In genomic region chr10:7283246-7283645, GRCh38 we compare ENCODE assay signal across 20 cellular contexts.
DNase-seq lines count a peak whose midpoint lies in the region; ATAC-seq, FAIRE-seq and TF ChIP-seq lines count a peak whose summit lies in the region.
"Had no signal": no experiment of that assay in that cellular context is flagged by ENCODE, and none has a peak within 500 bp of the region (broad histone marks: within the 10 kb centered on the region; RNA-seq: fewer than 3 reads in every experiment).

No MANE protein-coding gene starts in this region.

- no peaks in the 10 kb centered on the region for H3K9me3 Mint-ChIP-seq in T-helper 2 cell treated with Interferon-gamma antibody and Interleukin-4, amounts not matched to agents 5 μg/mL and 100 μg/mL, for 36 hours
- no peaks in the 10 kb centered on the region for H3K9me3 Mint-ChIP-seq in activated CD8-positive, alpha-beta T cell treated with anti-CD3 and anti-CD28 coated beads for 36 hours
- H3K9me3 Mint-ChIP-seq: CD4-positive, alpha-beta T cell; CD8-positive, alpha-beta T cell had no signal

- H2AFZ ChIP-seq in IMR-90 (replicated peaks; ENCODE audit: low read length, poor library complexity) = no peak overlapping the region

- H3K4me3 ChIP-seq in IMR-90 (ENCODE audit: insufficient read depth, low read depth, low read length) = no peak overlapping the region
- H3K4me3 ChIP-seq: BLaER1 treated with 17β-estradiol and CSF1 and Interleukin-3, amounts not matched to agents 10 nM and 100 nM; GM12878 had no signal

- H3K27me3 ChIP-seq in IMR-90 (ENCODE audit: control insufficient read depth, insufficient read depth, low read length) = no peaks in the 10 kb centered on the region
- H3K27me3 ChIP-seq: BLaER1 treated with 17β-estradiol and CSF1 and Interleukin-3, amounts not matched to agents 10 nM and 100 nM had no signal

- H2BK15ac ChIP-seq in IMR-90 (ENCODE audit: low read depth, low read length) = no peak overlapping the region

- H3K36me3 Mint-ChIP-seq in T-helper 2 cell treated with Interferon-gamma antibody and Interleukin-4, amounts not matched to agents 5 μg/mL and 100 μg/mL, for 36 hours (ENCODE audit: low read depth) = peaks cover 24% of the 10 kb centered on the region
- peaks cover 18% of the 10 kb centered on the region for H3K36me3 Mint-ChIP-seq in activated CD8-positive, alpha-beta T cell treated with anti-CD3 and anti-CD28 coated beads for 36 hours (ENCODE audit: low read depth)

- TF ChIP-seq POLR2A in GM12891 (IDR thresholded peaks at IDR 0.05; ENCODE audit: low read depth, low read length) = no peak
- TF ChIP-seq POLR2A in IMR-90 (IDR thresholded peaks at IDR 0.05; ENCODE audit: low read depth, low read length) = no peak

- no peak overlapping the region for H2BK120ac ChIP-seq in IMR-90 (ENCODE audit: low read depth, low read length)

- dilution Hi-C loops in IMR-90 (cut with HindIII; ENCODE audit: low sequenced_read_pairs, unreplicated experiment) = no loop called here

- no peak overlapping the region for H3K27ac ChIP-seq in IMR-90 (ENCODE audit: insufficient read depth, low read length)
- H3K27ac ChIP-seq: C4-2B had no signal

- no peak for TF ChIP-seq RAD21 in IMR-90 (IDR thresholded peaks at IDR 0.05; ENCODE audit: low read length)

- no peak overlapping the region for H3K4ac ChIP-seq in IMR-90 (ENCODE audit: low read depth, low read length)

- DNase-seq in GM12891 (ENCODE audit: insufficient read length, low spot score) (no peak), IMR-90 (no peak), anterior cingulate cortex (lab: John Stamatoyannopoulos, UW) (no peak)
- no peak for DNase-seq in T-helper 2 cell treated with Interferon-gamma antibody and Interleukin-4, amounts not matched to agents 5 μg/mL and 100 μg/mL, for 36 hours (ENCODE audit: low spot score)
- no peak for DNase-seq in activated CD8-positive, alpha-beta T cell treated with anti-CD3 and anti-CD28 coated beads for 36 hours
- DNase-seq: 8988T; AML-193; Caco-2; Calu3; CD4-positive, alpha-beta T cell; CD8-positive, alpha-beta T cell; DMS79 treated with DMSO at 0.1 percent for 48 hours had no signal

- intact Hi-C loops in IMR-90 (cut with micrococcal nuclease) = no loop called here
- intact Hi-C loops in activated CD8-positive, alpha-beta T cell treated with anti-CD3 and anti-CD28 coated beads for 36 hours (cut with micrococcal nuclease) = no loop called here

- no peaks in the 10 kb centered on the region for H4K20me1 ChIP-seq in IMR-90 (ENCODE audit: insufficient read depth, low read length)

- no peak overlapping the region for H3K23ac ChIP-seq in IMR-90 (ENCODE audit: low read depth, low read length)

- H3K27ac Mint-ChIP-seq in T-helper 2 cell treated with Interferon-gamma antibody and Interleukin-4, amounts not matched to agents 5 μg/mL and 100 μg/mL, for 36 hours = no peak overlapping the region
- H3K27ac Mint-ChIP-seq in activated CD8-positive, alpha-beta T cell treated with anti-CD3 and anti-CD28 coated beads for 36 hours = no peak overlapping the region
- H3K27ac Mint-ChIP-seq: B cell; CD4-positive, alpha-beta T cell; CD8-positive, alpha-beta T cell had no signal

- peaks cover 10% of the 10 kb centered on the region for H3K4me1 Mint-ChIP-seq in T-helper 2 cell treated with Interferon-gamma antibody and Interleukin-4, amounts not matched to agents 5 μg/mL and 100 μg/mL, for 36 hours (ENCODE audit: low read depth)
- H3K4me1 Mint-ChIP-seq in activated CD8-positive, alpha-beta T cell treated with anti-CD3 and anti-CD28 coated beads for 36 hours (ENCODE audit: low read depth) = peaks cover 24% of the 10 kb centered on the region

- BruUV-seq in IMR-90 (replicated peaks; lab: Mats Ljungman, UMichigan) = no TSS peak

- H2BK20ac ChIP-seq in IMR-90 (ENCODE audit: low read depth, low read length) = no peak overlapping the region

- no peak overlapping the region for H3K14ac ChIP-seq in IMR-90 (replicated peaks; ENCODE audit: low read depth, low read length)

- H3K9ac ChIP-seq in IMR-90 (ENCODE audit: low read depth, low read length) = no peak overlapping the region
- H3K9ac ChIP-seq: BLaER1 treated with 17β-estradiol and CSF1 and Interleukin-3, amounts not matched to agents 10 nM and 100 nM had no signal

- no peak overlapping the region for H2AK5ac ChIP-seq in IMR-90 (ENCODE audit: low read depth, low read length)

- CTCF ChIA-PET in IMR-90 (lab: Yijun Ruan, JAX) = no interaction called here
- CTCF ChIA-PET in activated CD8-positive, alpha-beta T cell treated with anti-CD3 and anti-CD28 coated beads for 36 hours (lab: Charles Lee) = no interaction called here

- H2BK5ac ChIP-seq in IMR-90 (ENCODE audit: low read depth, low read length, poor library complexity, severe bottlenecking) = peak overlapping the region; percentile 35

- WGBS in IMR-90 (ENCODE audit: extremely low coverage in 2 of 2, insufficient read length in 1 of 2), 2 experiments = no CpG with 5 or more reads among the region's 2 CpGs

- H3K79me1 ChIP-seq in IMR-90 (ENCODE audit: low read depth in 1 of 2, low read length in 2 of 2) = no peaks in the 10 kb centered on the region

- no peak overlapping the region for H3K4me2 ChIP-seq in IMR-90 (ENCODE audit: low read depth, low read length)
- H3K4me2 ChIP-seq: BLaER1 treated with 17β-estradiol and CSF1 and Interleukin-3, amounts not matched to agents 10 nM and 100 nM had no signal

- no peak for ATAC-seq in IMR-90 (ENCODE audit: low read depth)
- ATAC-seq in activated CD8-positive, alpha-beta T cell treated with anti-CD3 and anti-CD28 coated beads for 36 hours = no peak
- ATAC-seq: CD8-positive, alpha-beta T cell; GM12878 had no signal

- no peak for TF ChIP-seq CTCF in IMR-90 (conservative IDR thresholded peaks at IDR 0.05; ENCODE audit: low read depth, low read length)
- TF ChIP-seq CTCF in activated CD8-positive, alpha-beta T cell treated with anti-CD3 and anti-CD28 coated beads for 36 hours (IDR thresholded peaks at IDR 0.05) = no peak

- H2AK9ac ChIP-seq in IMR-90 (replicated peaks; ENCODE audit: low read depth, low read length, poor library complexity) = no peak overlapping the region

- H3K18ac ChIP-seq in IMR-90 (ENCODE audit: low read depth, low read length) = no peak overlapping the region

- H3K9me1 ChIP-seq in IMR-90 (ENCODE audit: insufficient read depth, low read length) = no peaks in the 10 kb centered on the region

- in situ Hi-C loops in IMR-90 (cut with MboI; ENCODE audit: low sequenced_read_pairs) = no loop called here

- H3K4me1 ChIP-seq in IMR-90 (ENCODE audit: control insufficient read depth, insufficient read depth, low read length) = peaks cover 2% of the 10 kb centered on the region; the same call in 1 of the 2 replicates
- H3K4me1 ChIP-seq: Caco-2 had no signal

- H4K91ac ChIP-seq in IMR-90 (ENCODE audit: insufficient read depth, low read depth, low read length) = no peak overlapping the region

- H3K4me3 Mint-ChIP-seq in T-helper 2 cell treated with Interferon-gamma antibody and Interleukin-4, amounts not matched to agents 5 μg/mL and 100 μg/mL, for 36 hours = no peak overlapping the region
- no peak overlapping the region for H3K4me3 Mint-ChIP-seq in activated CD8-positive, alpha-beta T cell treated with anti-CD3 and anti-CD28 coated beads for 36 hours
- H3K4me3 Mint-ChIP-seq: B cell; CD4-positive, alpha-beta T cell; CD8-positive, alpha-beta T cell had no signal

- no peak overlapping the region for H3K56ac ChIP-seq in IMR-90 (ENCODE audit: extremely low read depth, insufficient read depth, low read length)

- POLR2A ChIA-PET in IMR-90 (lab: Charles Lee; ENCODE audit: unreplicated experiment) = no interaction called here
- POLR2A ChIA-PET in activated CD8-positive, alpha-beta T cell treated with anti-CD3 and anti-CD28 coated beads for 36 hours (lab: Charles Lee) = no interaction called here

- no peak overlapping the region for H4K5ac ChIP-seq in IMR-90 (ENCODE audit: low read depth, low read length)

- no peak overlapping the region for H4K8ac ChIP-seq in IMR-90 (ENCODE audit: low read depth in 2 of 2, low read length in 2 of 2)

- no peaks in the 10 kb centered on the region for H3K36me3 ChIP-seq in IMR-90 (ENCODE audit: control insufficient read depth, insufficient read depth, low read length)

- peak; percentile 68 for FAIRE-seq in GM12891 (lab: Jason Lieb, UNC)
- FAIRE-seq: A204.1, D721Med, G401.6, GM12878, GM19239 had no signal

- H3K27me3 Mint-ChIP-seq in T-helper 2 cell treated with Interferon-gamma antibody and Interleukin-4, amounts not matched to agents 5 μg/mL and 100 μg/mL, for 36 hours (ENCODE audit: low read depth) = no peaks in the 10 kb centered on the region
- no peaks in the 10 kb centered on the region for H3K27me3 Mint-ChIP-seq in activated CD8-positive, alpha-beta T cell treated with anti-CD3 and anti-CD28 coated beads for 36 hours
- H3K27me3 Mint-ChIP-seq: B cell; CD4-positive, alpha-beta T cell had no signal

- H3K9me3 ChIP-seq in IMR-90 (ENCODE audit: control insufficient read depth, insufficient read depth, low read length) = 0 out of 2 replicates have a peak, but pooled peaks cover 2% of the 10 kb centered on the region
- H3K9me3 ChIP-seq: Caco-2 had no signal

TF ChIP-seq in GM12891, 5 proteins besides CTCF, POLR2A, EP300 and RAD21:
- no peak for TF ChIP-seq PAX5 (IDR thresholded peaks at IDR 0.05; ENCODE audit: insufficient read depth, low read length, severe bottlenecking)
- TF ChIP-seq POU2F2 (IDR thresholded peaks at IDR 0.05; ENCODE audit: low read depth, low read length) = no peak
- TF ChIP-seq SPI1 (IDR thresholded peaks at IDR 0.05; ENCODE audit: low read depth, low read length) = no peak
- TF ChIP-seq TAF1 (IDR thresholded peaks at IDR 0.05; ENCODE audit: low read depth, low read length) = no peak
- TF ChIP-seq POLR2AphosphoS5 (IDR thresholded peaks at IDR 0.05; ENCODE audit: low read depth, low read length) = no peak

TF ChIP-seq in IMR-90, 13 proteins besides CTCF, POLR2A, EP300 and RAD21 (continues in another document):
- TF ChIP-seq NFE2L2 (IDR thresholded peaks at IDR 0.05; ENCODE audit: low read depth, low read length) (no peak), SMC3 (IDR thresholded peaks at IDR 0.05; ENCODE audit: low read depth, low read length) (no peak), RFX5 (IDR thresholded peaks at IDR 0.05; ENCODE audit: low read depth, low read length) (no peak), RCOR1 (IDR thresholded peaks at IDR 0.05; ENCODE audit: insufficient replicate concordance, low read length) (no peak), FOS (IDR thresholded peaks at IDR 0.05; ENCODE audit: low read depth, low read length) (no peak), BHLHE40 (IDR thresholded peaks at IDR 0.05; ENCODE audit: low read depth, low read length) (no peak), CEBPB (IDR thresholded peaks at IDR 0.05; ENCODE audit: low read depth, low read length) (no peak)
- TF ChIP-seq, protein P1, sequence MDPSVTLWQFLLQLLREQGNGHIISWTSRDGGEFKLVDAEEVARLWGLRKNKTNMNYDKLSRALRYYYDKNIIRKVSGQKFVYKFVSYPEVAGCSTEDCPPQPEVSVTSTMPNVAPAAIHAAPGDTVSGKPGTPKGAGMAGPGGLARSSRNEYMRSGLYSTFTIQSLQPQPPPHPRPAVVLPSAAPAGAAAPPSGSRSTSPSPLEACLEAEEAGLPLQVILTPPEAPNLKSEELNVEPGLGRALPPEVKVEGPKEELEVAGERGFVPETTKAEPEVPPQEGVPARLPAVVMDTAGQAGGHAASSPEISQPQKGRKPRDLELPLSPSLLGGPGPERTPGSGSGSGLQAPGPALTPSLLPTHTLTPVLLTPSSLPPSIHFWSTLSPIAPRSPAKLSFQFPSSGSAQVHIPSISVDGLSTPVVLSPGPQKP (IDR thresholded peaks at IDR 0.05; ENCODE audit: borderline replicate concordance, low read depth, low read length) = no peak
